8 cellular contexts compared by ENCODE assay signal in the genomic region with DNA sequence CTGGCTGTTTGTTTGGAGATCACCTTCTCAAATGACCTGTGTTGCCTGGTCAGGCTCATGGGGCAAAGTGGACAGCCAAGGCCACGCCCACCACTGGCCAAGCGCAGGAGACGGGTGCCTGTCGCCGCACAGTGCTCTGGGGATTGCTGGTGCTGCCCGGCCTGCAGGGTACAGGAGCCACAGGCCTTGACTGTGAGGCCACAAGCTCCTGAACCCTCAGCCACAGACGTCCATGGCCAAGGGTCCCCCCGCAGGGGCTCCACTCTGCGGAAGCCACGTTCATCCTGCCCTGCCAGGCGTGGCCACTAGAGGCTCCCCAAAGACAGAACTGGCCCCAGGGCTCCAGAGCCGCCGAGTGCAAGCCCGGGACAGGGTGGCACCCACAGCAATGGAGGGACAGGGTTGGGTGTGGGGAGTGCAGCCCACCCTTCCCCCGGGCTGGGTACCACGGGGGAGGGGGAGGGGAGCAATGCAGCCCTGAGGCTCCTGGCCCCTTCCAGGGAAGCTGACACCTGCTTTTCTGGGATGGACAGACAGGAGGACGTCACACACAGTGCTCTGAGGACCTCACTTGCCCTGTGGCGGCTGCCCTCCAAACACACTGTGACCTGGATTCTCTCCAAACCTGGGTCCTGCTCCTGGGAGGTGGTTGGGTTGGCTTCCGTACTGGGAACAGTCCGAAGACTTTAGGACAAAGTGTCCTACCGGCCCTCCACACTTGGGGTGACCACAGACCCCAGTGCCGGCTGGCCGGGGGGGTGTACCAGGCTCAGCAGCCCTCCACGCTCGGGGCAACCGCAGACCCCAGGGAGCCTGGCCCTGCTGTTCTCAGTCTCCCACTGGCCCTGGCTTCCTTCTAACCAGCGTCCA. TPM values are rescaled to one million over a fixed set of nuclear protein-coding genes. Genes with fewer than 3 reads are reported as not detected.
DNase-seq lines count a peak whose midpoint lies in the region; ATAC-seq, FAIRE-seq and TF ChIP-seq lines count a peak whose summit lies in the region.

No MANE protein-coding gene starts in this region.

- CTCF ChIA-PET in activated CD4-positive, alpha-beta T cell treated with anti-CD3 and anti-CD28 coated beads for 36 hours (lab: Charles Lee) = interaction anchor here (0.6 kb wide), 2 partner anchors 107 to 268 kb away, joined by 3 to 4 read pairs; no protein-coding TSS in a partner anchor
- CTCF ChIA-PET in HepG2 (lab: Yijun Ruan, JAX; ENCODE audit: low intra/inter-chr PET ratio, low total read pairs) = no interaction called here

- H3K9me3 ChIP-seq in colonic mucosa (no peaks in the 10 kb centered on the region), HepG2 (ENCODE audit: low read length) (no peaks in the 10 kb centered on the region)

- TF ChIP-seq EP300 in HepG2 (IDR thresholded peaks at IDR 0.05; ENCODE audit: low read depth in 2 of 2, low read length in 2 of 2) = no peak; a peak in 1 of 4 replicates
- no peak for TF ChIP-seq EP300 in HepG2 (CRISPR knock-in tag; IDR thresholded peaks at IDR 0.05; ENCODE audit: borderline replicate concordance)

- H3K27ac ChIP-seq in colonic mucosa (no peak overlapping the region), HepG2 (ENCODE audit: extremely low read length, insufficient read depth, low read length) (peak overlapping the region; percentile 43)

- DNase-seq in GM12864 (ENCODE audit: low read depth) (no peak), NCI-H2171 treated with DMSO at 0.1 percent for 48 hours (lab: John Stamatoyannopoulos, UW) (peak; percentile 82), colonic mucosa (peak; percentile 78), HepG2 (ENCODE audit: low spot score) (peak; percentile 57)
- peak; percentile 84 for DNase-seq in activated CD4-positive, alpha-beta T cell treated with anti-CD3 and anti-CD28 coated beads for 36 hours
- peak; percentile 52 to 62 for DNase-seq in stimulated activated CD4-positive, alpha-beta T cell treated with anti-CD3 and anti-CD28 coated beads, Interleukin-4, amount 100 ng/mL, for 4 hours

- H3K9me3 Mint-ChIP-seq in activated CD4-positive, alpha-beta T cell treated with anti-CD3 and anti-CD28 coated beads for 36 hours (ENCODE audit: low read depth) = no peaks in the 10 kb centered on the region

- H3K27me3 Mint-ChIP-seq in activated CD4-positive, alpha-beta T cell treated with anti-CD3 and anti-CD28 coated beads for 36 hours = no peaks in the 10 kb centered on the region

- no TSS peak for BruUV-seq in HepG2 (replicated peaks; lab: Mats Ljungman, UMichigan)

- H3K4me2 ChIP-seq in HepG2 (ENCODE audit: low read depth, low read length) = peak overlapping the region; percentile 93

- peak overlapping the region; percentile 62 to 66 for H3K9ac ChIP-seq in colonic mucosa (ENCODE audit: low read depth in 2 of 2, low read length in 2 of 2)
- H3K9ac ChIP-seq in HepG2 (ENCODE audit: insufficient read depth, low read depth, low read length) = peak overlapping the region; percentile 64

- FAIRE-seq in HepG2 (lab: Jason Lieb, UNC) = peak; percentile 56

- TF ChIP-seq CTCF in GM12864 (IDR thresholded peaks at IDR 0.05; ENCODE audit: low read depth, low read length, missing control alignments) (peak; percentile 92), colonic mucosa (IDR thresholded peaks at IDR 0.05) (peak; percentile 94), HepG2 (CRISPR knock-in tag; IDR thresholded peaks at IDR 0.05) (peak; percentile 96)

- WGBS in HepG2 (ENCODE audit: low lambda C conversion rate) = 0% methylated on average over 6 of the region's 27 CpGs

- H3K4me1 ChIP-seq in colonic mucosa = peaks cover 21% of the 10 kb centered on the region
- H3K4me1 ChIP-seq in HepG2 (ENCODE audit: insufficient read depth, low read length) = peaks cover 45% of the 10 kb centered on the region

- no peak overlapping the region for H3K4me3 ChIP-seq in GM12864 (ENCODE audit: low read depth, low read length)
- H3K4me3 ChIP-seq in colonic mucosa = peak overlapping the region; percentile 11
- H3K4me3 ChIP-seq in HepG2 (replicated peaks in 1 of 3; ENCODE audit: insufficient read depth in 1 of 3, low read depth in 2 of 3, low read length in 3 of 3) = peak overlapping the region; percentile 28 to 64 (median 47); a peak in 4 of 6 replicates

- H3K27me3 ChIP-seq in colonic mucosa (no peaks in the 10 kb centered on the region), HepG2 (ENCODE audit: control insufficient read depth in 1 of 2, insufficient read depth in 2 of 2, low read length in 2 of 2) (peaks cover 3 to 19% of the 10 kb centered on the region in 2 experiments; a peak in 4 of 5 replicates)

- TF ChIP-seq POLR2A in HepG2 (IDR thresholded peaks at IDR 0.05; ENCODE audit: insufficient read depth in 1 of 2, low read depth in 2 of 2, low read length in 2 of 2) = 0 out of 4 replicates have a peak, but pooled peaks of 1 of the 2 experiments have one; percentile 25

- H3K79me2 ChIP-seq in HepG2 (ENCODE audit: insufficient read depth, low read length) = no peaks in the 10 kb centered on the region

- H4K20me1 ChIP-seq in HepG2 (ENCODE audit: insufficient read depth, low read length) = no peaks in the 10 kb centered on the region; the same call in 1 of the 2 replicates

- H3K4me3 Mint-ChIP-seq in activated CD4-positive, alpha-beta T cell treated with anti-CD3 and anti-CD28 coated beads for 36 hours = no peak overlapping the region

- peaks cover 9% of the 10 kb centered on the region for H3K4me1 Mint-ChIP-seq in activated CD4-positive, alpha-beta T cell treated with anti-CD3 and anti-CD28 coated beads for 36 hours

- ATAC-seq in HG02852 (IDR thresholded peaks at IDR 0.05; ENCODE audit: unreplicated experiment) (peak; percentile 64), HepG2 (peak; percentile 76), GM18873 (IDR thresholded peaks at IDR 0.05; ENCODE audit: low FRiP score, unreplicated experiment) (no peak)
- peak; percentile 85 for ATAC-seq in activated CD4-positive, alpha-beta T cell treated with anti-CD3 and anti-CD28 coated beads for 36 hours

- no peak overlapping the region for H3K27ac Mint-ChIP-seq in activated CD4-positive, alpha-beta T cell treated with anti-CD3 and anti-CD28 coated beads for 36 hours

- intact Hi-C loops in activated CD4-positive, alpha-beta T cell treated with anti-CD3 and anti-CD28 coated beads for 36 hours (cut with DNase I, micrococcal nuclease) = loop anchor here (2.0 kb wide), 1 partner anchor 231 kb away; no protein-coding TSS in a partner anchor
- intact Hi-C loops in colonic mucosa (cut with DNase I) (loop anchor here (2.0 kb wide), 1 partner anchor 233 kb away; no protein-coding TSS in a partner anchor), HepG2 (cut with micrococcal nuclease; ENCODE audit: unreplicated experiment) (loop anchor here (10.0 kb wide), 1 partner anchor 223 kb away; the partner anchor contains the start of genes BRD9 and TRIP13)

- POLR2A ChIA-PET in activated CD4-positive, alpha-beta T cell treated with anti-CD3 and anti-CD28 coated beads for 36 hours (lab: Charles Lee) = no interaction called here
- POLR2A ChIA-PET in HepG2 (lab: Yijun Ruan, JAX) = no interaction called here

- peaks cover 5% of the 10 kb centered on the region for H3K36me3 Mint-ChIP-seq in activated CD4-positive, alpha-beta T cell treated with anti-CD3 and anti-CD28 coated beads for 36 hours (ENCODE audit: low read depth)

- H3K36me3 ChIP-seq in colonic mucosa (no peaks in the 10 kb centered on the region), HepG2 (replicated peaks in 1 of 2; ENCODE audit: control insufficient read depth in 1 of 2, insufficient read depth in 2 of 2, low read length in 2 of 2) (peaks cover 0 to 8% of the 10 kb centered on the region in 2 experiments; a peak in 1 of 5 replicates)

- in situ Hi-C loops in HepG2 (cut with HindIII; ENCODE audit: extremely low pct_ligation_motif_present, low pct_unique_long_range_greater_than_20kb) = loop anchor here (10.0 kb wide), 1 partner anchor 223 kb away; the partner anchor contains the start of genes BRD9 and TRIP13

- peak; percentile 90 for TF ChIP-seq RAD21 in HepG2 (CRISPR knock-in tag; IDR thresholded peaks at IDR 0.05)

- no peak overlapping the region for H2AFZ ChIP-seq in HepG2 (ENCODE audit: low read length)

RNA-seq across cellular contexts. Expression of gene TPPP, which starts 21.5 kb away (rescaled TPM):
- total RNA-seq in activated CD4-positive, alpha-beta T cell treated with anti-CD3 and anti-CD28 coated beads for 36 hours = under 1 TPM; 0.21 TPM
- 1 to 10 TPM; 1.7 to 4.0 TPM for total RNA-seq in colonic mucosa
- total RNA-seq in HepG2 (2016; rRNA removed; fragmentation: Illumina TruSeq; extraction: Trizol) = 0.04 TPM in 1 of 2 replicates, not detected in the other
- not detected in 2 replicates for total RNA-seq in HepG2 (2016; cell fraction: cytosol; rRNA removed; fragmentation: Illumina TruSeq; extraction: Trizol; ENCODE audit: low read depth)
- total RNA-seq in HepG2 (2016; cell fraction: insoluble cytoplasmic fraction; rRNA removed; fragmentation: Illumina TruSeq; extraction: Trizol) = 0.04 TPM in 1 of 2 replicates, not detected in the other
- total RNA-seq in HepG2 (2016; cell fraction: membrane; rRNA removed; fragmentation: Illumina TruSeq; extraction: Trizol) = 0.03 TPM in 1 of 2 replicates, not detected in the other
- not detected in 2 replicates for total RNA-seq in HepG2 (2016; cell fraction: nucleus; rRNA removed; fragmentation: Illumina TruSeq; extraction: Trizol)
- polyA plus RNA-seq in HepG2 (2011; rRNA removed) = 0.05 and 0.07 TPM in 2 replicates
- polyA plus RNA-seq in HepG2 (2011; cell fraction: cytosol; rRNA removed) = 0.04 and 0.07 TPM in 2 replicates
- polyA plus RNA-seq in HepG2 (2011; cell fraction: nucleus; rRNA removed) = 0.07 and 0.16 TPM in 2 replicates
- 0.17 and 0.20 TPM in 2 replicates for polyA plus RNA-seq in HepG2 (2012)
- polyA plus RNA-seq in HepG2 (2016; cell fraction: cytosol; fragmentation: Illumina TruSeq; extraction: Trizol; ENCODE audit: low read depth) = not detected in 2 replicates
- 0.05 TPM in 1 of 2 replicates, not detected in the other for polyA plus RNA-seq in HepG2 (2016; cell fraction: insoluble cytoplasmic fraction; fragmentation: Illumina TruSeq; extraction: Trizol; ENCODE audit: low read depth)
- polyA plus RNA-seq in HepG2 (2016; cell fraction: membrane; fragmentation: Illumina TruSeq; extraction: Trizol; ENCODE audit: low read depth) = not detected in 2 replicates
- polyA plus RNA-seq in HepG2 (2016; cell fraction: nucleus; fragmentation: Illumina TruSeq; extraction: Trizol; ENCODE audit: insufficient read depth, low read depth) = not detected in 2 replicates
- polyA minus RNA-seq in HepG2 (2011; rRNA and poly(A)+ RNA removed; ENCODE audit: low replicate concordance) = 0.24 and 0.28 TPM in 2 replicates
- polyA minus RNA-seq in HepG2 (2011; cell fraction: cytosol; rRNA and poly(A)+ RNA removed) = 0.10 and 0.18 TPM in 2 replicates
- 0.12 TPM in 1 of 2 replicates, not detected in the other for polyA minus RNA-seq in HepG2 (2011; cell fraction: nucleus; rRNA and poly(A)+ RNA removed)

RNA-seq across cellular contexts. Expression of gene CEP72, which starts 59.6 kb away (rescaled TPM):
- total RNA-seq in activated CD4-positive, alpha-beta T cell treated with anti-CD3 and anti-CD28 coated beads for 36 hours = 10 to 100 TPM; 23.7 to 26.4 TPM
- 10 to 100 TPM in 1 of 2 donors, 1 to 10 TPM in 1; 3.8 to 21.0 TPM for total RNA-seq in colonic mucosa
- total RNA-seq in HepG2 (2016; rRNA removed; fragmentation: Illumina TruSeq; extraction: Trizol) = 8.1 and 9.4 TPM in 2 replicates
- total RNA-seq in HepG2 (2016; cell fraction: cytosol; rRNA removed; fragmentation: Illumina TruSeq; extraction: Trizol; ENCODE audit: low read depth) = 11.3 and 14.4 TPM in 2 replicates
- total RNA-seq in HepG2 (2016; cell fraction: insoluble cytoplasmic fraction; rRNA removed; fragmentation: Illumina TruSeq; extraction: Trizol) = 6.5 and 9.1 TPM in 2 replicates
- total RNA-seq in HepG2 (2016; cell fraction: membrane; rRNA removed; fragmentation: Illumina TruSeq; extraction: Trizol) = 6.6 and 7.9 TPM in 2 replicates
- 11.4 and 12.2 TPM in 2 replicates for total RNA-seq in HepG2 (2016; cell fraction: nucleus; rRNA removed; fragmentation: Illumina TruSeq; extraction: Trizol)
- polyA plus RNA-seq in HepG2 (2011; rRNA removed) = 3.4 and 4.4 TPM in 2 replicates
- 1.9 and 3.9 TPM in 2 replicates for polyA plus RNA-seq in HepG2 (2011; cell fraction: cytosol; rRNA removed)
- polyA plus RNA-seq in HepG2 (2011; cell fraction: nucleus; rRNA removed) = 8.5 and 11.6 TPM in 2 replicates
- 1.8 and 3.2 TPM in 2 replicates for polyA plus RNA-seq in HepG2 (2012)
- 0.64 and 0.84 TPM in 2 replicates for polyA plus RNA-seq in HepG2 (2016; cell fraction: cytosol; fragmentation: Illumina TruSeq; extraction: Trizol; ENCODE audit: low read depth)
- 6.3 and 7.6 TPM in 2 replicates for polyA plus RNA-seq in HepG2 (2016; cell fraction: insoluble cytoplasmic fraction; fragmentation: Illumina TruSeq; extraction: Trizol; ENCODE audit: low read depth)
- polyA plus RNA-seq in HepG2 (2016; cell fraction: membrane; fragmentation: Illumina TruSeq; extraction: Trizol; ENCODE audit: low read depth) = 1.9 and 2.0 TPM in 2 replicates
- 17.4 and 20.5 TPM in 2 replicates for polyA plus RNA-seq in HepG2 (2016; cell fraction: nucleus; fragmentation: Illumina TruSeq; extraction: Trizol; ENCODE audit: insufficient read depth, low read depth)
- polyA minus RNA-seq in HepG2 (2011; rRNA and poly(A)+ RNA removed; ENCODE audit: low replicate concordance) = 15.4 and 136 TPM in 2 replicates
- 3.4 and 4.0 TPM in 2 replicates for polyA minus RNA-seq in HepG2 (2011; cell fraction: cytosol; rRNA and poly(A)+ RNA removed)
- polyA minus RNA-seq in HepG2 (2011; cell fraction: nucleus; rRNA and poly(A)+ RNA removed) = 13.1 and 17.0 TPM in 2 replicates
